In genomic region chr5:14201325-14202061, GRCh38 we compare ENCODE assay signal across 1 cellular context.
A peak's percentile ranks its signal among the peaks of the same experiment; 100 is the strongest.
TF ChIP-seq lines count a peak whose summit lies in the region.

No MANE protein-coding gene starts in this region.

TF ChIP-seq in HEK293, 187 proteins besides CTCF, POLR2A, EP300 and RAD21 (continued from another document and continues in another):
- TF ChIP-seq PRDM4 (tag by site-specific recombination; IDR thresholded peaks at IDR 0.05) (peak; percentile 59; the same call in 1 of the 2 replicates), ZNF768 (tag by site-specific recombination; IDR thresholded peaks at IDR 0.05) (no peak), ZNF76 (tag by site-specific recombination; IDR thresholded peaks at IDR 0.05; ENCODE audit: borderline replicate concordance, low read depth) (no peak), OSR2 (tag by site-specific recombination; IDR thresholded peaks at IDR 0.05) (peak; percentile 59; the same call in 1 of the 2 replicates), ZSCAN16 (tag by site-specific recombination; IDR thresholded peaks at IDR 0.05) (no peak), ZNF175 (tag by site-specific recombination; IDR thresholded peaks at IDR 0.05) (no peak), MZF1 (tag by site-specific recombination; IDR thresholded peaks at IDR 0.05; ENCODE audit: borderline replicate concordance) (no peak), ZNF148 (tag by site-specific recombination; IDR thresholded peaks at IDR 0.05; ENCODE audit: borderline replicate concordance) (no peak), ZNF366 (tag by site-specific recombination; conservative IDR thresholded peaks at IDR 0.05) (no peak), ZNF660 (tag by site-specific recombination; IDR thresholded peaks at IDR 0.05) (no peak), ZNF311 (tag by site-specific recombination; IDR thresholded peaks at IDR 0.05; ENCODE audit: borderline replicate concordance) (no peak), ZNF529 (tag by site-specific recombination; IDR thresholded peaks at IDR 0.05; ENCODE audit: insufficient replicate concordance) (peak; percentile 6), PRDM6 (tag by site-specific recombination; IDR thresholded peaks at IDR 0.05) (peak; percentile 96), ELK4 (IDR thresholded peaks at IDR 0.05; ENCODE audit: borderline replicate concordance, low read depth, low read length) (no peak), ZNF580 (tag by site-specific recombination; IDR thresholded peaks at IDR 0.05) (no peak), ZNF324 (tag by site-specific recombination; IDR thresholded peaks at IDR 0.05) (no peak), ZNF37A (tag by site-specific recombination; IDR thresholded peaks at IDR 0.05) (no peak), ZNF335 (tag by site-specific recombination; conservative IDR thresholded peaks at IDR 0.05) (no peak), EGR2 (tag by site-specific recombination; IDR thresholded peaks at IDR 0.05; ENCODE audit: low read depth) (no peak), ZNF391 (tag by site-specific recombination; IDR thresholded peaks at IDR 0.05; ENCODE audit: borderline replicate concordance, low read depth) (no peak), ZNF600 (tag by site-specific recombination; IDR thresholded peaks at IDR 0.05) (no peak), ZNF354C (tag by site-specific recombination; IDR thresholded peaks at IDR 0.05; ENCODE audit: borderline replicate concordance, low read depth) (no peak), ZNF558 (tag by site-specific recombination; IDR thresholded peaks at IDR 0.05) (no peak), RBAK (tag by site-specific recombination; IDR thresholded peaks at IDR 0.05) (no peak), ZBTB21 (tag by site-specific recombination; IDR thresholded peaks at IDR 0.05) (no peak), ZNF140 (tag by site-specific recombination; IDR thresholded peaks at IDR 0.05) (no peak), TSHZ1 (tag by site-specific recombination; IDR thresholded peaks at IDR 0.05; ENCODE audit: borderline replicate concordance) (peak; percentile 23; the same call in 1 of the 2 replicates), ZNF202 (tag by site-specific recombination; IDR thresholded peaks at IDR 0.05; ENCODE audit: borderline replicate concordance) (no peak), ZNF248 (tag by site-specific recombination; IDR thresholded peaks at IDR 0.05) (no peak), BCL11B (tag by site-specific recombination; IDR thresholded peaks at IDR 0.05; ENCODE audit: low read depth) (peak; percentile 73; the same call in 1 of the 2 replicates), ZNF24 (tag by site-specific recombination; IDR thresholded peaks at IDR 0.05) (no peak), ZSCAN18 (tag by site-specific recombination; IDR thresholded peaks at IDR 0.05) (no peak), ZNF843 (tag by site-specific recombination; IDR thresholded peaks at IDR 0.05) (peak; percentile 59; the same call in 1 of the 2 replicates), SP7 (tag by site-specific recombination; IDR thresholded peaks at IDR 0.05) (peak; percentile 69), ZNF48 (tag by site-specific recombination; IDR thresholded peaks at IDR 0.05) (no peak), INSM2 (tag by site-specific recombination; IDR thresholded peaks at IDR 0.05) (peak; percentile 83), ZNF280D (tag by site-specific recombination; IDR thresholded peaks at IDR 0.05) (no peak), ZNF629 (tag by site-specific recombination; IDR thresholded peaks at IDR 0.05) (peak; percentile 64; the same call in 1 of the 2 replicates), ZNF362 (tag by site-specific recombination; IDR thresholded peaks at IDR 0.05) (no peak), ZIC2 (tag by site-specific recombination; IDR thresholded peaks at IDR 0.05) (peak; percentile 80), ZSCAN23 (tag by site-specific recombination; IDR thresholded peaks at IDR 0.05) (no peak), GLIS2 (tag by site-specific recombination; IDR thresholded peaks at IDR 0.05) (no peak), TRIM28 (IDR thresholded peaks at IDR 0.05; ENCODE audit: borderline replicate concordance, low read length) (no peak), ZNF433 (tag by site-specific recombination; IDR thresholded peaks at IDR 0.05; ENCODE audit: low read depth) (no peak), TCF7L2 (IDR thresholded peaks at IDR 0.05; ENCODE audit: borderline replicate concordance, low read depth, low read length) (peak; percentile 36; the same call in 1 of the 2 replicates)
